In genomic region chr15:66964791-66965190, GRCh38 we compare ENCODE assay signal across 33 cellular contexts.
"Had no signal": no experiment of that assay in that cellular context is flagged by ENCODE, and none has a peak within 500 bp of the region (broad histone marks: within the 10 kb centered on the region; RNA-seq: fewer than 3 reads in every experiment).

No MANE protein-coding gene starts in this region.

- H3K27ac Mint-ChIP-seq: activated B cell treated with CpG ODN at 0.5 μM for 24 hours; activated CD8-positive, alpha-beta T cell treated with anti-CD3 and anti-CD28 coated beads for 36 hours; activated naive CD8-positive, alpha-beta T cell; activated T-helper 17 cell treated with anti-CD3 and anti-CD28 coated beads, Interleukin-2, amount 50 U/mL, for 72 hours; effector memory CD8-positive, alpha-beta T cell; T-helper 17 cell; T-helper 2 cell treated with Interferon-gamma antibody and Interleukin-4, amounts not matched to agents 5 μg/mL and 100 μg/mL, for 36 hours had no signal

- H3K36me3 ChIP-seq: brain microvascular endothelial cell, esophagus muscularis mucosa, gastrocnemius medialis, WERI-Rb-1 had no signal

- H3K27me3 Mint-ChIP-seq: activated CD8-positive, alpha-beta T cell treated with anti-CD3 and anti-CD28 coated beads for 36 hours; activated naive CD8-positive, alpha-beta T cell; activated T-helper 17 cell treated with anti-CD3 and anti-CD28 coated beads, Interleukin-2, amount 50 U/mL, for 72 hours; central memory CD8-positive, alpha-beta T cell; effector memory CD8-positive, alpha-beta T cell had no signal

- H3K27ac ChIP-seq: brain microvascular endothelial cell, coronary artery, esophagus muscularis mucosa, foreskin keratinocyte, gastrocnemius medialis, WERI-Rb-1 had no signal

- FAIRE-seq: astrocyte, bronchial epithelial cell had no signal

- ATAC-seq: activated CD4-positive, CD25-positive, alpha-beta regulatory T cell treated with anti-CD3 and anti-CD28 coated beads, Interleukin-2, amount 50 U/mL, for 24 hours; activated CD8-positive, alpha-beta T cell treated with anti-CD3 and anti-CD28 coated beads for 36 hours; activated T-cell treated with anti-CD3 and anti-CD28 coated beads, Interleukin-2, amount 50 U/mL, for 4 hours; activated T-helper 17 cell treated with anti-CD3 and anti-CD28 coated beads, Interleukin-2, amount 50 U/mL, for 72 hours; effector memory CD8-positive, alpha-beta T cell; foreskin keratinocyte; gastrocnemius medialis; T-helper 17 cell had no signal

- H3K4me1 Mint-ChIP-seq: activated B cell treated with CpG ODN at 0.5 μM for 24 hours; activated T-helper 17 cell treated with anti-CD3 and anti-CD28 coated beads, Interleukin-2, amount 50 U/mL, for 72 hours; central memory CD8-positive, alpha-beta T cell had no signal

- DNase-seq: activated B cell treated with CpG ODN at 0.5 μM for 24 hours; activated CD4-positive, alpha-beta T cell treated with anti-CD3 and anti-CD28 coated beads for 48 hours; activated CD4-positive, alpha-beta T cell treated with anti-CD3 and anti-CD28 coated beads, Interleukin-2, amount 50 U/mL, for 1 hour; activated CD4-positive, alpha-beta T cell treated with anti-CD3 and anti-CD28 coated beads, Interleukin-2, amount 50 U/mL, for 48 hours; activated CD8-positive, alpha-beta T cell treated with anti-CD3 and anti-CD28 coated beads for 36 hours; activated effector memory CD4-positive, alpha-beta T cell treated with Interleukin-2 at 50 U/mL for 16 hours; activated gamma-delta T cell treated with Interleukin-2 at 50 U/mL for 16 hours; activated naive CD4-positive, alpha-beta T cell treated with anti-CD3 and anti-CD28 coated beads, Interleukin-2, amount 50 U/mL, for 16 hours; activated naive CD4-positive, alpha-beta T cell treated with Interleukin-2 at 50 U/mL for 16 hours; activated T-cell treated with anti-CD3 and anti-CD28 coated beads, Interleukin-2, amount 50 U/mL, for 4 hours; amniotic stem cell; anterior cingulate cortex; brain microvascular endothelial cell; dermis blood vessel endothelial cell; effector CD4-positive, alpha-beta T cell; effector memory CD8-positive, alpha-beta T cell; erythroblast; foreskin keratinocyte; gastrocnemius medialis; glutamatergic neuron; T-helper 1 cell; T-helper 17 cell; T1000; WERI-Rb-1 had no signal

- H3K4me3 ChIP-seq: coronary artery, esophagus muscularis mucosa, gastrocnemius medialis had no signal

- H3K4me1 ChIP-seq: esophagus muscularis mucosa, foreskin keratinocyte, gastrocnemius medialis had no signal

- H3K4me3 Mint-ChIP-seq: activated B cell treated with CpG ODN at 0.5 μM for 24 hours; activated CD8-positive, alpha-beta T cell treated with anti-CD3 and anti-CD28 coated beads for 36 hours; activated naive CD8-positive, alpha-beta T cell; activated T-cell treated with anti-CD3 and anti-CD28 coated beads, Interleukin-2, amount 50 U/mL, for 4 hours; activated T-helper 17 cell treated with anti-CD3 and anti-CD28 coated beads, Interleukin-2, amount 50 U/mL, for 72 hours; central memory CD8-positive, alpha-beta T cell; effector memory CD8-positive, alpha-beta T cell; T-helper 17 cell; T-helper 2 cell treated with Interferon-gamma antibody and Interleukin-4, amounts not matched to agents 5 μg/mL and 100 μg/mL, for 36 hours had no signal

- H3K27me3 ChIP-seq: brain microvascular endothelial cell, esophagus muscularis mucosa, foreskin keratinocyte, gastrocnemius medialis had no signal

- H3K9me3 Mint-ChIP-seq: activated B cell treated with CpG ODN at 0.5 μM for 24 hours; activated CD8-positive, alpha-beta T cell treated with anti-CD3 and anti-CD28 coated beads for 36 hours; activated T-cell treated with anti-CD3 and anti-CD28 coated beads, Interleukin-2, amount 50 U/mL, for 4 hours; activated T-helper 17 cell treated with anti-CD3 and anti-CD28 coated beads, Interleukin-2, amount 50 U/mL, for 72 hours; central memory CD8-positive, alpha-beta T cell; effector memory CD8-positive, alpha-beta T cell; T-helper 2 cell treated with Interferon-gamma antibody and Interleukin-4, amounts not matched to agents 5 μg/mL and 100 μg/mL, for 36 hours had no signal

- H3K36me3 Mint-ChIP-seq: activated naive CD8-positive, alpha-beta T cell had no signal

- H3K9me3 ChIP-seq: esophagus muscularis mucosa, gastrocnemius medialis had no signal
